16 cellular contexts compared by ENCODE assay signal in genomic region chr3:182940266-182940808, GRCh38.
"Had no signal": no experiment of that assay in that cellular context is flagged by ENCODE, and none has a peak within 500 bp of the region (broad histone marks: within the 10 kb centered on the region; RNA-seq: fewer than 3 reads in every experiment).

No MANE protein-coding gene starts in this region.

- ATAC-seq: mucosa of descending colon, pancreas, right lobe of liver, upper lobe of right lung had no signal

- H3K27ac ChIP-seq: esophagus muscularis mucosa, pancreas, right lobe of liver, upper lobe of right lung had no signal

- H3K4me1 ChIP-seq: esophagus muscularis mucosa, right lobe of liver, upper lobe of right lung had no signal

- H3K27ac Mint-ChIP-seq: activated B cell treated with CpG ODN at 0.5 μM for 24 hours; activated T-helper 1 cell treated with anti-CD3 and anti-CD28 coated beads, Interleukin-12 subunit alpha, Interleukin-12 subunit beta, Interleukin-2, Interleukin-4 antibody, amounts not matched to agents 30 ng/mL and 10 ng/mL and 1 ng/mL, durations not matched to agents 14 hours and 24 hours and 36 hours; dendritic cell treated with granulocyte-macrophage colony-stimulating factor and Interleukin-4, amounts not matched to agents 40 ng/mL and 50 ng/mL, for 4 days; memory B cell had no signal

- H3K9me3 ChIP-seq: esophagus muscularis mucosa, mucosa of descending colon, pancreas, SK-N-SH, upper lobe of right lung had no signal

- H3K27me3 Mint-ChIP-seq: activated B cell treated with CpG ODN at 0.5 μM for 24 hours; dendritic cell treated with granulocyte-macrophage colony-stimulating factor and Interleukin-4, amounts not matched to agents 40 ng/mL and 50 ng/mL, for 4 days; memory B cell; naive B cell had no signal

- H3K4me3 Mint-ChIP-seq: activated B cell treated with CpG ODN at 0.5 μM for 24 hours; activated T-helper 1 cell treated with anti-CD3 and anti-CD28 coated beads, Interleukin-12 subunit alpha, Interleukin-12 subunit beta, Interleukin-2, Interleukin-4 antibody, amounts not matched to agents 30 ng/mL and 10 ng/mL and 1 ng/mL, durations not matched to agents 14 hours and 24 hours and 36 hours; dendritic cell treated with granulocyte-macrophage colony-stimulating factor and Interleukin-4, amounts not matched to agents 40 ng/mL and 50 ng/mL, for 4 days; memory B cell; naive B cell had no signal

- H3K27me3 ChIP-seq: esophagus muscularis mucosa, pancreas, right lobe of liver, upper lobe of right lung had no signal

- DNase-seq: activated B cell treated with CpG ODN at 0.5 μM for 24 hours; activated naive CD4-positive, alpha-beta T cell; effector CD8-positive, alpha-beta T cell; mucosa of descending colon; naive B cell; pancreas; right lobe of liver; SK-N-SH; small intestine; stimulated activated CD4-positive, alpha-beta T cell treated with anti-CD3 and anti-CD28 coated beads, Interleukin-15, amount 100 ng/mL, for 24 hours; stimulated activated CD4-positive, alpha-beta T cell treated with anti-CD3 and anti-CD28 coated beads, Interleukin-2, amount 100 ng/mL, for 48 hours; upper lobe of right lung had no signal

- H3K4me3 ChIP-seq: esophagus muscularis mucosa, mucosa of descending colon, pancreas, right lobe of liver, upper lobe of right lung had no signal

- H3K9me3 Mint-ChIP-seq: activated B cell treated with CpG ODN at 0.5 μM for 24 hours; activated T-helper 1 cell treated with anti-CD3 and anti-CD28 coated beads, Interleukin-12 subunit alpha, Interleukin-12 subunit beta, Interleukin-2, Interleukin-4 antibody, amounts not matched to agents 30 ng/mL and 10 ng/mL and 1 ng/mL, durations not matched to agents 14 hours and 24 hours and 36 hours; dendritic cell treated with granulocyte-macrophage colony-stimulating factor and Interleukin-4, amounts not matched to agents 40 ng/mL and 50 ng/mL, for 4 days; memory B cell; naive B cell had no signal

- H3K9ac ChIP-seq: SK-N-SH had no signal
